In genomic region chr1:51422367-51423097, GRCh38 we compare ENCODE assay signal across 12 cellular contexts.
A peak's percentile ranks its signal among the peaks of the same experiment; 100 is the strongest.
DNase-seq lines count a peak whose midpoint lies in the region; ATAC-seq, FAIRE-seq and TF ChIP-seq lines count a peak whose summit lies in the region.
"Had no signal": no experiment of that assay in that cellular context is flagged by ENCODE, and none has a peak within 500 bp of the region (broad histone marks: within the 10 kb centered on the region; RNA-seq: fewer than 3 reads in every experiment).

No MANE protein-coding gene starts in this region.

- H3K36me3 ChIP-seq in iPS-18a (ENCODE audit: control insufficient read depth, low read depth, low read length) (no peaks in the 10 kb centered on the region), thoracic aorta (no peaks in the 10 kb centered on the region), small intestine (ENCODE audit: control insufficient read depth in 2 of 2, insufficient read depth in 2 of 2, low read length in 2 of 2) (peaks cover 5% of the 10 kb centered on the region in 2 donors)

- FAIRE-seq in small intestine (lab: Jason Lieb, UNC) = no peak
- FAIRE-seq: GM12878 had no signal

- peaks cover 19% of the 10 kb centered on the region for H3K4me1 ChIP-seq in iPS-18a (ENCODE audit: control insufficient read depth, low read depth, low read length)
- peaks cover 15 to 38% of the 10 kb centered on the region in 2 donors for H3K4me1 ChIP-seq in thoracic aorta (ENCODE audit: control insufficient read depth in 1 of 2, low read depth in 2 of 2)
- H3K4me1 ChIP-seq in small intestine (ENCODE audit: control insufficient read depth in 2 of 2, insufficient read depth in 1 of 2, low read depth in 1 of 2, low read length in 1 of 2) = no peaks in the 10 kb centered on the region

- no peak for ATAC-seq in activated T-cell treated with anti-CD3 and anti-CD28 coated beads, Interleukin-2, amount 50 U/mL, for 72 hours (replicated peaks in 1 of 2)
- no peak for ATAC-seq in activated T-cell treated with anti-CD3 and anti-CD28 coated beads, Interleukin-2, amount 50 U/mL, for 4 hours
- ATAC-seq in thoracic aorta (ENCODE audit: insufficient number of reproducible peaks, low FRiP score, low read depth) = no peak
- ATAC-seq in HG03342 (IDR thresholded peaks at IDR 0.05; ENCODE audit: unreplicated experiment) = no peak
- ATAC-seq: esophagus mucosa had no signal

- H3K4me1 Mint-ChIP-seq in activated T-cell treated with anti-CD3 and anti-CD28 coated beads, Interleukin-2, amount 50 U/mL, for 72 hours (ENCODE audit: low read depth) = peaks cover 10% of the 10 kb centered on the region
- peaks cover 21% of the 10 kb centered on the region for H3K4me1 Mint-ChIP-seq in activated T-cell treated with anti-CD3 and anti-CD28 coated beads, Interleukin-2, amount 50 U/mL, for 4 hours (ENCODE audit: low read depth)
- peaks cover 63% of the 10 kb centered on the region for H3K4me1 Mint-ChIP-seq in brain

- H3K27ac ChIP-seq in iPS-18a (ENCODE audit: low read length) (peak overlapping the region; percentile 91), thoracic aorta (peak overlapping the region in 1 of 2 donors; percentile 40), small intestine (ENCODE audit: low read depth in 1 of 2, low read length in 1 of 2) (no peak overlapping the region)
- H3K27ac ChIP-seq: skin epidermis had no signal

- H3K4me3 Mint-ChIP-seq in activated T-cell treated with anti-CD3 and anti-CD28 coated beads, Interleukin-2, amount 50 U/mL, for 72 hours = no peak overlapping the region
- H3K4me3 Mint-ChIP-seq in activated T-cell treated with anti-CD3 and anti-CD28 coated beads, Interleukin-2, amount 50 U/mL, for 4 hours = no peak overlapping the region
- peak overlapping the region; percentile 80 to 88 (median 87) for H3K4me3 Mint-ChIP-seq in brain
- H3K4me3 Mint-ChIP-seq: immature natural killer cell had no signal

- TF ChIP-seq CTCF in brain (conservative IDR thresholded peaks at IDR 0.05) = no peak
- no peak for TF ChIP-seq CTCF in thoracic aorta (IDR thresholded peaks at IDR 0.05)

- H3K9me3 ChIP-seq in iPS-18a (ENCODE audit: control insufficient read depth, low read depth, low read length) (no peaks in the 10 kb centered on the region), thoracic aorta (no peaks in the 10 kb centered on the region), small intestine (ENCODE audit: control insufficient read depth, low read depth) (no peaks in the 10 kb centered on the region)

- peak overlapping the region; percentile 76 for H3K9ac ChIP-seq in iPS-18a (ENCODE audit: low read length)

- 71 to 91% (median 90%) methylated on average over 8 of the region's 8 CpGs for WGBS in small intestine, 3 donors

- peaks cover 0 to 26% of the 10 kb centered on the region in 2 donors for H3K36me3 Mint-ChIP-seq in activated T-cell treated with anti-CD3 and anti-CD28 coated beads, Interleukin-2, amount 50 U/mL, for 72 hours (ENCODE audit: insufficient read depth in 2 of 2)
- peaks cover 54% of the 10 kb centered on the region for H3K36me3 Mint-ChIP-seq in activated T-cell treated with anti-CD3 and anti-CD28 coated beads, Interleukin-2, amount 50 U/mL, for 4 hours (ENCODE audit: insufficient read depth)
- H3K36me3 Mint-ChIP-seq in brain = peaks cover 11% of the 10 kb centered on the region

- no peaks in the 10 kb centered on the region for H3K9me3 Mint-ChIP-seq in activated T-cell treated with anti-CD3 and anti-CD28 coated beads, Interleukin-2, amount 50 U/mL, for 72 hours
- H3K9me3 Mint-ChIP-seq in activated T-cell treated with anti-CD3 and anti-CD28 coated beads, Interleukin-2, amount 50 U/mL, for 4 hours = no peaks in the 10 kb centered on the region
- peaks cover 0 to 5% (median 0%) of the 10 kb centered on the region in 5 experiments for H3K9me3 Mint-ChIP-seq in brain

- H3K27me3 Mint-ChIP-seq in activated T-cell treated with anti-CD3 and anti-CD28 coated beads, Interleukin-2, amount 50 U/mL, for 72 hours (ENCODE audit: low read depth) = no peaks in the 10 kb centered on the region
- no peaks in the 10 kb centered on the region for H3K27me3 Mint-ChIP-seq in activated T-cell treated with anti-CD3 and anti-CD28 coated beads, Interleukin-2, amount 50 U/mL, for 4 hours (ENCODE audit: low read depth)
- H3K27me3 Mint-ChIP-seq in brain = peaks cover 4% of the 10 kb centered on the region

- H3K27me3 ChIP-seq in iPS-18a (ENCODE audit: control insufficient read depth, insufficient read depth, low read length) = no peaks in the 10 kb centered on the region
- no peaks in the 10 kb centered on the region for H3K27me3 ChIP-seq in thoracic aorta (replicated peaks; ENCODE audit: insufficient read depth)
- no peaks in the 10 kb centered on the region for H3K27me3 ChIP-seq in small intestine (ENCODE audit: control insufficient read depth in 2 of 2, insufficient read depth in 2 of 2, low read length in 2 of 2)

- peak overlapping the region; percentile 63 for H3K4me3 ChIP-seq in iPS-18a (ENCODE audit: low read length)
- peak overlapping the region; percentile 58 for H3K4me3 ChIP-seq in thoracic aorta
- H3K4me3 ChIP-seq in small intestine (ENCODE audit: low read depth in 1 of 2, low read length in 2 of 2) = no peak overlapping the region
- H3K4me3 ChIP-seq: GM12878, skin epidermis had no signal

- DNase-seq in activated T-cell treated with anti-CD3 and anti-CD28 coated beads, Interleukin-2, amount 50 U/mL, for 72 hours = no peak
- DNase-seq in activated T-cell treated with anti-CD3 and anti-CD28 coated beads, Interleukin-2, amount 50 U/mL, for 4 hours = no peak
- DNase-seq in thoracic aorta (ENCODE audit: low spot score) = no peak
- DNase-seq in dermis blood vessel endothelial cell = no peak
- no peak for DNase-seq in small intestine

- H3K27ac Mint-ChIP-seq in activated T-cell treated with anti-CD3 and anti-CD28 coated beads, Interleukin-2, amount 50 U/mL, for 72 hours = peak overlapping the region; percentile 92
- peak overlapping the region; percentile 64 to 93 (median 92) for H3K27ac Mint-ChIP-seq in brain

Comparison
In these comparisons a context has a peak if more than half of its experiments do, and no peak if none do; other contexts are left out.
1. H3K4me3 Mint-ChIP-seq: peak in brain (5 of 5); none in activated T-cell treated with anti-CD3 and anti-CD28 coated beads, Interleukin-2, amount 50 U/mL, for 72 hours (0 of 2) and activated T-cell treated with anti-CD3 and anti-CD28 coated beads, Interleukin-2, amount 50 U/mL, for 4 hours (single experiment).
2. H3K4me3 ChIP-seq: peak in iPS-18a (single experiment) and thoracic aorta (single experiment); none in small intestine (0 of 2).